ENCODE assay signal across 26 cellular contexts in the genomic region with DNA sequence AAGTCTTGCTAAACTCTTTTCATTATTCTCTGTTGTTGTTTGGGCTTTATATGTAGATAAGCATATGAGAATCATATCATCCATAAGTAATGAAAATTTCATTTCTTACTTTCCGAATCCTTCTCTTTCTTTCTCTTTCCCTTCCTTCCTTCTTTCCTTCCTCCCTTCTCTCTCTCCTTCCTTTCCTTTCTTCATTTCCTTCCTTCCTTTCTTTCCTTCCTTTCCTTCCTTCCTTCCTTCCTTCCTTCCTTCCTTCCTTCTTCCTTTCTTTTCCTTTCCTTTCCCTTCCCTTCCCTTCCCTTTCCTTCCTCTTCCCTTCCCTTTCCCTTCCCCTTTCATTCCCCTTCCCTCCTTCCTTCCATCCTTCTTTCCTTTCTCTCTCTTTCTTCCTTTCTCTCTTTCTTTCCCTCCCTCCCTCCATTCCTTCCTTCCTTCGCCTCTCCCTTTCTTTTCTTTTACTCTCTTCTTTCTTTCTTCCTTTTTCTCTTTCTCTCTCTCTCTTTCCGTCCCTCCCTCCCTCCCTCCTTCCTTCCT.
DNase-seq lines count a peak whose midpoint lies in the region; ATAC-seq, FAIRE-seq and TF ChIP-seq lines count a peak whose summit lies in the region.
"Had no signal": no experiment of that assay in that cellular context is flagged by ENCODE, and none has a peak within 500 bp of the region (broad histone marks: within the 10 kb centered on the region; RNA-seq: fewer than 3 reads in every experiment).

No MANE protein-coding gene starts in this region.

- H3K4me3 Mint-ChIP-seq in WTC11 = no peak overlapping the region
- H3K4me3 Mint-ChIP-seq: CD14-positive monocyte; CD4-positive, alpha-beta memory T cell; CD4-positive, CD25-positive, alpha-beta regulatory T cell; CD8-positive, alpha-beta memory T cell had no signal

- no peak for DNase-seq in HepG2 (ENCODE audit: low spot score)
- DNase-seq in right lobe of liver = no peak
- no peak for DNase-seq in WTC11 (ENCODE audit: low spot score)
- DNase-seq in cerebellum (ENCODE audit: low spot score) = no peak
- DNase-seq in left cardiac atrium = no peak
- DNase-seq: AML-193; BE2C; C1 segment of cervical spinal cord; CD4-positive, alpha-beta memory T cell; CD4-positive, CD25-positive, alpha-beta regulatory T cell; CD8-positive, alpha-beta memory T cell; COR-L47; DMS 273 treated with DMSO at 0.1 percent for 48 hours; DMS153; DMS53; DMS79; DND-41; EL; GDM1 had no signal

- intact Hi-C loops in HepG2 (cut with micrococcal nuclease; ENCODE audit: unreplicated experiment) (no loop called here), right lobe of liver (cut with DNase I) (no loop called here), left cardiac atrium (cut with DNase I) (no loop called here)

- H3K4me2 ChIP-seq in HepG2 (ENCODE audit: low read depth, low read length) = no peak overlapping the region
- H3K4me2 ChIP-seq: A549, BLaER1 had no signal

- H3K27me3 Mint-ChIP-seq in WTC11 (ENCODE audit: low read depth) = peaks cover 25% of the 10 kb centered on the region

- CTCF ChIA-PET in HepG2 (lab: Yijun Ruan, JAX; ENCODE audit: low intra/inter-chr PET ratio, low total read pairs) (no interaction called here), WTC11 (lab: Charles Lee) (no interaction called here)

- H3K27ac Mint-ChIP-seq in WTC11 = no peak overlapping the region
- H3K27ac Mint-ChIP-seq: CD4-positive, alpha-beta memory T cell; CD4-positive, CD25-positive, alpha-beta regulatory T cell; CD8-positive, alpha-beta memory T cell had no signal

- TF ChIP-seq RAD21 in HepG2 (CRISPR knock-in tag; IDR thresholded peaks at IDR 0.05) = no peak

- no peaks in the 10 kb centered on the region for H3K4me1 ChIP-seq in HepG2 (ENCODE audit: insufficient read depth, low read length)
- no peaks in the 10 kb centered on the region for H3K4me1 ChIP-seq in right lobe of liver
- H3K4me1 ChIP-seq: A549, BE2C, BLaER1 had no signal

- whole genome bisulfite sequencing in HepG2 (ENCODE audit: low lambda C conversion rate) = 16% methylated on average over 3 of the region's 3 CpGs
- WGBS in right lobe of liver (ENCODE audit: insufficient coverage, low coverage, low lambda C conversion rate, missing lambda C conversion rate) = 71% methylated on average over 3 of the region's 3 CpGs

- no peak for TF ChIP-seq EP300 in HepG2 (IDR thresholded peaks at IDR 0.05; ENCODE audit: low read depth in 2 of 2, low read length in 2 of 2)
- TF ChIP-seq EP300 in HepG2 (CRISPR knock-in tag; IDR thresholded peaks at IDR 0.05; ENCODE audit: borderline replicate concordance) = no peak

- H3K4me3 ChIP-seq in HepG2 (replicated peaks in 1 of 3; ENCODE audit: insufficient read depth in 1 of 3, low read depth in 2 of 3, low read length in 3 of 3) (no peak overlapping the region), right lobe of liver (no peak overlapping the region)
- H3K4me3 ChIP-seq: A549, BLaER1, GM12878 had no signal

- H3K27ac ChIP-seq in HepG2 (ENCODE audit: extremely low read length, insufficient read depth, low read length) = no peak overlapping the region
- no peak overlapping the region for H3K27ac ChIP-seq in right lobe of liver
- H3K27ac ChIP-seq: 22Rv1, A549, BLaER1 had no signal

- H3K9ac ChIP-seq in HepG2 (ENCODE audit: insufficient read depth, low read depth, low read length) = no peak overlapping the region
- H3K9ac ChIP-seq: BLaER1 had no signal

- H3K9me3 Mint-ChIP-seq in WTC11 = peaks cover 21% of the 10 kb centered on the region

- no peak for TF ChIP-seq POLR2A in HepG2 (IDR thresholded peaks at IDR 0.05; ENCODE audit: insufficient read depth in 1 of 2, low read depth in 2 of 2, low read length in 2 of 2)
- TF ChIP-seq POLR2A in right lobe of liver (IDR thresholded peaks at IDR 0.05) = no peak

- in situ Hi-C loops in HepG2 (cut with HindIII; ENCODE audit: extremely low pct_ligation_motif_present, low pct_unique_long_range_greater_than_20kb) = no loop called here

- POLR2A ChIA-PET in HepG2 (lab: Yijun Ruan, JAX) = no interaction called here
- POLR2A ChIA-PET in WTC11 (lab: Charles Lee) = no interaction called here

- TF ChIP-seq CTCF in HepG2 (CRISPR knock-in tag; IDR thresholded peaks at IDR 0.05) = no peak
- TF ChIP-seq CTCF in right lobe of liver (IDR thresholded peaks at IDR 0.05) = no peak
- TF ChIP-seq CTCF in WTC11 (IDR thresholded peaks at IDR 0.05) = no peak

- H3K79me2 ChIP-seq in HepG2 (ENCODE audit: insufficient read depth, low read length) = no peaks in the 10 kb centered on the region

- H3K9me3 ChIP-seq in HepG2 (ENCODE audit: low read length) (no peaks in the 10 kb centered on the region), right lobe of liver (no peaks in the 10 kb centered on the region)
- H3K9me3 ChIP-seq: A549, BE2C had no signal

- no peaks in the 10 kb centered on the region for H4K20me1 ChIP-seq in HepG2 (ENCODE audit: insufficient read depth, low read length)
- H4K20me1 ChIP-seq: BLaER1 had no signal

- H3K27me3 ChIP-seq in HepG2 (ENCODE audit: control insufficient read depth in 1 of 2, insufficient read depth in 2 of 2, low read length in 2 of 2) (no peaks in the 10 kb centered on the region), right lobe of liver (no peaks in the 10 kb centered on the region)
- H3K27me3 ChIP-seq: BE2C, BLaER1 had no signal

- no peak overlapping the region for H2AFZ ChIP-seq in HepG2 (ENCODE audit: low read length)

- H3K36me3 ChIP-seq in HepG2 (replicated peaks in 1 of 2; ENCODE audit: control insufficient read depth in 1 of 2, insufficient read depth in 2 of 2, low read length in 2 of 2) = no peaks in the 10 kb centered on the region
- H3K36me3 ChIP-seq in right lobe of liver = no peaks in the 10 kb centered on the region
- H3K36me3 ChIP-seq: BE2C, BLaER1 had no signal

- H3K36me3 Mint-ChIP-seq in WTC11 = no peaks in the 10 kb centered on the region
- H3K36me3 Mint-ChIP-seq: CD14-positive monocyte; CD4-positive, alpha-beta memory T cell; CD4-positive, CD25-positive, alpha-beta regulatory T cell; CD8-positive, alpha-beta memory T cell had no signal

- FAIRE-seq in HepG2 (lab: Jason Lieb, UNC) = no peak
- FAIRE-seq: A549, GM12878, GM12892, GM18507 had no signal

- ATAC-seq in HepG2 (no peak), right lobe of liver (no peak), WTC11 (no peak), left cardiac atrium (no peak)
- ATAC-seq: A549, GM12878 had no signal

- BruUV-seq in HepG2 (replicated peaks; lab: Mats Ljungman, UMichigan) = no TSS peak

- no peaks in the 10 kb centered on the region for H3K4me1 Mint-ChIP-seq in WTC11
- H3K4me1 Mint-ChIP-seq: CD14-positive monocyte; CD4-positive, alpha-beta memory T cell; CD4-positive, CD25-positive, alpha-beta regulatory T cell; CD8-positive, alpha-beta memory T cell had no signal

TF ChIP-seq in HepG2, 621 proteins besides CTCF, POLR2A, EP300 and RAD21:
- no peak for TF ChIP-seq ZFP90 (CRISPR knock-in tag; IDR thresholded peaks at IDR 0.05; ENCODE audit: borderline replicate concordance)
- no peak for TF ChIP-seq ZSCAN20 (CRISPR knock-in tag; IDR thresholded peaks at IDR 0.05; ENCODE audit: borderline replicate concordance)
- TF ChIP-seq GATAD1 (CRISPR knock-in tag; IDR thresholded peaks at IDR 0.05) = no peak
- TF ChIP-seq, protein P1, sequence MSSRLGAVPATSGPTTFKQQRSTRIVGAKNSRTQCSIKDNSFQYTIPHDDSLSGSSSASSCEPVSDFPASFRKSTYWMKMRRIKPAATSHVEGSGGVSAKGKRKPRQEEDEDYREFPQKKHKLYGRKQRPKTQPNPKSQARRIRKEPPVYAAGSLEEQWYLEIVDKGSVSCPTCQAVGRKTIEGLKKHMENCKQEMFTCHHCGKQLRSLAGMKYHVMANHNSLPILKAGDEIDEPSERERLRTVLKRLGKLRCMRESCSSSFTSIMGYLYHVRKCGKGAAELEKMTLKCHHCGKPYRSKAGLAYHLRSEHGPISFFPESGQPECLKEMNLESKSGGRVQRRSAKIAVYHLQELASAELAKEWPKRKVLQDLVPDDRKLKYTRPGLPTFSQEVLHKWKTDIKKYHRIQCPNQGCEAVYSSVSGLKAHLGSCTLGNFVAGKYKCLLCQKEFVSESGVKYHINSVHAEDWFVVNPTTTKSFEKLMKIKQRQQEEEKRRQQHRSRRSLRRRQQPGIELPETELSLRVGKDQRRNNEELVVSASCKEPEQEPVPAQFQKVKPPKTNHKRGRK (CRISPR knock-in tag; IDR thresholded peaks at IDR 0.05) = 0 out of 2 replicates have a peak, but pooled peaks have one; percentile 31

TF ChIP-seq in WTC11, 78 proteins besides CTCF, POLR2A, EP300 and RAD21:
- TF ChIP-seq, protein P1 (CRISPR knock-in tag; IDR thresholded peaks at IDR 0.05; ENCODE audit: borderline replicate concordance) = 0 out of 2 replicates have a peak, but pooled peaks have one; percentile 68
- no peak for TF ChIP-seq RELA (CRISPR knock-in tag; IDR thresholded peaks at IDR 0.05; ENCODE audit: borderline replicate concordance)
